24 cellular contexts compared by ENCODE assay signal in the genomic region with DNA sequence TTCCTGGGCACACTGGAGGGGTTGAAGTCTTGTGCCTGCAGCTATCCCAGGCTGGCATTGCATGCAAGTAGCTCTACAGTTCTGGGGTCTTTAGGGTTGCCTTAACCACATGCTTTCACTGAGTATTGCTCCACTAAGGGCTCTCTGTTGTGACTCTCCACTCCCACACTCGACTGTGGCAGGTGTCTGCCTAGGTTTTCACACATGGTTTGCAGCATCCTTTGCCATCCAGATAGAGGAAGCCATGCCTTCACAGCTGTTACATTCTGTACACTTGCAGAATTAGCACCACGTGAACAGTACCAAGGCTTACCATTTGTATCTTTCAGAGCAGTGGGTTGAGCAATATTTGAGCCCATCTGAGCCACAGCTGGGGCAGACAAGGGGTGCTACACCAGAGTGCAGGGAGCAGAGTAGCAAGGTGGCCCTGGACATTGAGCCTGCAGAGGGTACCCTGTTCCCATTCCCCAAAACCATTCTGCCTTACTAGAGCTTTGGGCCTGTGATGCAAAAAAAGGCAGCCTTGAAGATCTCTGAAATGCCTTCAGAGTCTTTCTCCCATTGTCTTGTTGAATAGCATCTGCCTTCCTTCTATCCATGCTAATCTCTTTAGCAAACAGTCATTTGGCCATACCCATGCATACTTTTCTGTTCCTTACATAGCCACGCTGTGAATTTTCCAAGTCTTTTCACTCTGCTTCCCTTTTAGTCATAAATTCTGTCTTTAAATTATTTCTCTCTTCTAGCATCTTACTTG.
DNase-seq lines count a peak whose midpoint lies in the region; FAIRE-seq and TF ChIP-seq lines count a peak whose summit lies in the region.
"Had no signal": no experiment of that assay in that cellular context is flagged by ENCODE, and none has a peak within 500 bp of the region (broad histone marks: within the 10 kb centered on the region; RNA-seq: fewer than 3 reads in every experiment).

No MANE protein-coding gene starts in this region.

- peaks cover 7% of the 10 kb centered on the region for H3K4me1 ChIP-seq in Loucy (ENCODE audit: insufficient read depth, low read length, poor library complexity, severe bottlenecking)
- H3K4me1 ChIP-seq in effector memory CD4-positive, alpha-beta T cell (ENCODE audit: control insufficient read depth, insufficient read depth, low read length, poor library complexity, severe bottlenecking): no peaks in the 10 kb centered on the region

- H3K27ac ChIP-seq in effector memory CD4-positive, alpha-beta T cell (ENCODE audit: insufficient read depth, low read length, poor library complexity, severe bottlenecking): no peak overlapping the region
- H3K27ac ChIP-seq: C4-2B, psoas muscle, transverse colon had no signal

- H3K27me3 Mint-ChIP-seq in nephron (ENCODE audit: low read depth): no peaks in the 10 kb centered on the region

- DNase-seq in NCI-H82 (lab: John Stamatoyannopoulos, UW) (peak; percentile 58), NCI-H82 treated with DMSO at 0.1 percent for 48 hours (lab: John Stamatoyannopoulos, UW; ENCODE audit: unreplicated experiment) (no peak), bronchial epithelial cell (ENCODE audit: low read depth) (no peak), NCI-H446 (lab: John Stamatoyannopoulos, UW) (no peak), retina (no peak)
- DNase-seq in effector memory CD4-positive, alpha-beta T cell: no peak
- DNase-seq: 8988T; activated CD4-positive, alpha-beta memory T cell treated with anti-CD3 and anti-CD28 coated beads, Interleukin-2, amount 10 ng/mL, durations not matched to agents 7 days and 5 days; amniotic stem cell; DMS153; effector CD4-positive, alpha-beta T cell; glutamatergic neuron; islet precursor cell; mammary epithelial cell; NCI-H1694; NCI-H345; nephron progenitor cell; psoas muscle; stimulated activated naive CD4-positive, alpha-beta T cell treated with Interleukin-2 at 50 U/mL for 16 hours; T-helper 17 cell; transverse colon had no signal

- H2AFZ ChIP-seq in Loucy (ENCODE audit: low read length): peak overlapping the region; percentile 54

- peak; percentile 70 for FAIRE-seq in bronchial epithelial cell (lab: Jason Lieb, UNC)

- H4K20me1 ChIP-seq in Loucy (ENCODE audit: insufficient read depth, low read length, poor library complexity, severe bottlenecking): no peaks in the 10 kb centered on the region

- no peak overlapping the region for H3K9ac ChIP-seq in Loucy (ENCODE audit: low read depth, low read length, poor library complexity, severe bottlenecking)

- H3K4me1 Mint-ChIP-seq in nephron: peaks cover 35% of the 10 kb centered on the region
- H3K4me1 Mint-ChIP-seq: nephron progenitor cell had no signal

- no peak overlapping the region for H3K4me2 ChIP-seq in Loucy (ENCODE audit: low read depth, low read length, poor library complexity, severe bottlenecking)

- no peaks in the 10 kb centered on the region for H3K79me2 ChIP-seq in Loucy (ENCODE audit: insufficient read depth, low read length)

- no peaks in the 10 kb centered on the region for H3K36me3 ChIP-seq in Loucy (ENCODE audit: insufficient read depth, low read length)
- no peaks in the 10 kb centered on the region for H3K36me3 ChIP-seq in bronchial epithelial cell (ENCODE audit: control insufficient read depth, insufficient read depth, low read length)
- no peaks in the 10 kb centered on the region for H3K36me3 ChIP-seq in effector memory CD4-positive, alpha-beta T cell (ENCODE audit: control insufficient read depth, insufficient read depth, low read length)
- H3K36me3 ChIP-seq: transverse colon had no signal

- peaks cover 6% of the 10 kb centered on the region for H3K9me3 Mint-ChIP-seq in nephron
- H3K9me3 Mint-ChIP-seq: nephron progenitor cell had no signal

- H3K4me3 Mint-ChIP-seq in nephron: no peak overlapping the region
- H3K4me3 Mint-ChIP-seq: activated CD4-positive, alpha-beta memory T cell treated with anti-CD3 and anti-CD28 coated beads, Interleukin-2, amount 10 ng/mL, durations not matched to agents 7 days and 5 days; nephron progenitor cell; T-helper 17 cell had no signal

- H3F3A ChIP-seq in Loucy (ENCODE audit: low read depth): no peaks in the 10 kb centered on the region

- TF ChIP-seq CTCF in Loucy (conservative IDR thresholded peaks at IDR 0.05; ENCODE audit: low read length) (no peak), bronchial epithelial cell (IDR thresholded peaks at IDR 0.05; ENCODE audit: insufficient read depth, low read length, severe bottlenecking) (no peak), nephron (IDR thresholded peaks at IDR 0.05; ENCODE audit: unreplicated experiment in 3 of 3) (no peak)

- H3K4me3 ChIP-seq in Loucy (ENCODE audit: low read length, poor library complexity, severe bottlenecking): no peak overlapping the region
- no peak overlapping the region for H3K4me3 ChIP-seq in bronchial epithelial cell (ENCODE audit: low read depth, low read length)
- H3K4me3 ChIP-seq in effector memory CD4-positive, alpha-beta T cell (ENCODE audit: insufficient read depth, low read depth, low read length, poor library complexity, severe bottlenecking): no peak overlapping the region
- H3K4me3 ChIP-seq: psoas muscle, transverse colon had no signal

- no peaks in the 10 kb centered on the region for H3K9me3 ChIP-seq in Loucy (ENCODE audit: insufficient read depth, low read depth, low read length)
- H3K9me3 ChIP-seq in effector memory CD4-positive, alpha-beta T cell (ENCODE audit: control insufficient read depth, low read length): no peaks in the 10 kb centered on the region
- H3K9me3 ChIP-seq: psoas muscle, transverse colon had no signal

- no peaks in the 10 kb centered on the region for H3K27me3 ChIP-seq in Loucy (ENCODE audit: insufficient read depth, low read length, poor library complexity, severe bottlenecking)
- H3K27me3 ChIP-seq in bronchial epithelial cell (ENCODE audit: control insufficient read depth, insufficient read depth, low read length): no peaks in the 10 kb centered on the region
- H3K27me3 ChIP-seq in effector memory CD4-positive, alpha-beta T cell (replicated peaks; ENCODE audit: control insufficient read depth, insufficient read depth, low read length, poor library complexity, severe bottlenecking): no peaks in the 10 kb centered on the region
- H3K27me3 ChIP-seq: transverse colon had no signal

- no peaks in the 10 kb centered on the region for H3K9me2 ChIP-seq in Loucy (replicated peaks; ENCODE audit: low read depth, low read length)

- no peaks in the 10 kb centered on the region for H3K36me3 Mint-ChIP-seq in nephron (ENCODE audit: low read depth)

- H3K27ac Mint-ChIP-seq in nephron: peak overlapping the region in 2 of 3 experiments; percentile 39
- H3K27ac Mint-ChIP-seq: activated CD4-positive, alpha-beta memory T cell treated with anti-CD3 and anti-CD28 coated beads, Interleukin-2, amount 10 ng/mL, durations not matched to agents 7 days and 5 days; nephron progenitor cell; T-helper 17 cell had no signal
